ENCODE assay signal across 8 cellular contexts in genomic region chr4:158671665-158671914, GRCh38. TPM values are rescaled to one million over a fixed set of nuclear protein-coding genes. Genes with fewer than 3 reads are reported as not detected.
DNase-seq lines count a peak whose midpoint lies in the region; TF ChIP-seq lines count a peak whose summit lies in the region.

Gene C4orf46, minus strand, starts transcription at chr4:158671887. Its CDS starts 86 bp downstream, at chr4:158671801.

- peaks cover 8% of the 10 kb centered on the region for H3K4me1 ChIP-seq in PC-9 (replicated peaks; ENCODE audit: insufficient read depth)
- H3K4me1 ChIP-seq in ovary (ENCODE audit: insufficient read depth) = peaks cover 5% of the 10 kb centered on the region

- peaks cover 19% of the 10 kb centered on the region for H3K79me2 ChIP-seq in PC-9 (ENCODE audit: low read depth)

- POLR2A ChIA-PET in PC-9 (lab: Charles Lee; ENCODE audit: unreplicated experiment) = interaction anchor here (0.6 kb wide), 1 partner anchor 138 kb away, joined by 3 read pairs; no protein-coding TSS in a partner anchor

- no peak for TF ChIP-seq EP300 in ovary (IDR thresholded peaks at IDR 0.05)

- H3K27ac ChIP-seq in PC-9 (peak within 1 kb of the TSS; percentile 74), ovary (peak within 1 kb of the TSS; percentile 90 to 98)

- no peaks in the 10 kb centered on the region for H3K9me3 ChIP-seq in PC-9 (ENCODE audit: insufficient read depth, low read depth)
- no peaks in the 10 kb centered on the region for H3K9me3 ChIP-seq in ovary

- H3K27me3 ChIP-seq in PC-9 (ENCODE audit: insufficient read depth, low read depth) (no peaks in the 10 kb centered on the region), ovary (no peaks in the 10 kb centered on the region)

- H4K20me1 ChIP-seq in PC-9 (ENCODE audit: insufficient read depth) = no peaks in the 10 kb centered on the region

- H3K4me3 ChIP-seq in PC-9 (peak within 1 kb of the TSS; percentile 83), epithelial cell of proximal tubule (ENCODE audit: low read depth, low read length) (peak within 1 kb of the TSS; percentile 80), ovary (peak within 1 kb of the TSS; percentile 81)

- TF ChIP-seq CTCF in PC-9 (conservative IDR thresholded peaks at IDR 0.05) (no peak), epithelial cell of proximal tubule (conservative IDR thresholded peaks at IDR 0.05; ENCODE audit: low read depth, low read length) (no peak), ovary (IDR thresholded peaks at IDR 0.05) (no peak)

- H3K4me2 ChIP-seq in PC-9 = peak within 1 kb of the TSS; percentile 91

- 0 to 2% (median 1%) methylated on average over 20 of the region's 20 CpGs for WGBS in ovary, 3 donors

- DNase-seq in Daoy (ENCODE audit: low read depth) (no peak), PC-9 (no peak), epithelial cell of proximal tubule (ENCODE audit: low read depth) (no peak), ovary (no peak), head of caudate nucleus (no peak)
- no peak for DNase-seq in stimulated activated CD4-positive, alpha-beta T cell treated with anti-CD3 and anti-CD28 coated beads, Interleukin-4, amount 100 ng/mL, for 1 hour
- no peak for DNase-seq in NK-92 treated with Interleukin-12 subunit alpha and Interleukin-12 subunit beta, amount 100 ng/mL, for 24 hours (lab: John Stamatoyannopoulos, UW)
- no peak for DNase-seq in activated CD4-positive, alpha-beta T cell treated with anti-CD3 and anti-CD28 coated beads for 48 hours

- peak within 1 kb of the TSS; percentile 97 for H2AFZ ChIP-seq in PC-9

- peaks cover 8% of the 10 kb centered on the region; the same call in 1 of the 2 replicates for H3F3A ChIP-seq in PC-9 (ENCODE audit: insufficient read depth, low read depth)

- no TSS peak for BruUV-seq in PC-9 (replicated peaks; lab: Mats Ljungman, UMichigan)

- intact Hi-C loops in PC-9 (cut with micrococcal nuclease; ENCODE audit: unreplicated experiment) = loop anchor here (2.0 kb wide), 1 partner anchor 431 kb away; the partner anchor contains the start of gene RAPGEF2
- intact Hi-C loops in ovary (cut with DNase I) = no loop called here
- intact Hi-C loops in head of caudate nucleus (cut with DNase I) = loop anchor here (5.0 kb wide), 1 partner anchor 479 kb away; no protein-coding TSS in a partner anchor

- no peaks in the 10 kb centered on the region for H3K9me2 ChIP-seq in PC-9 (ENCODE audit: insufficient read depth)

- no peak for TF ChIP-seq POLR2A in ovary (IDR thresholded peaks at IDR 0.05)

- CTCF ChIA-PET in PC-9 (lab: Charles Lee) = interaction anchor here (0.5 kb wide), 1 partner anchor 1797 kb away, joined by 3 read pairs; no protein-coding TSS in a partner anchor

- no peaks in the 10 kb centered on the region for H3K36me3 ChIP-seq in PC-9 (ENCODE audit: low read depth)
- H3K36me3 ChIP-seq in ovary = no peaks in the 10 kb centered on the region

RNA-seq across cellular contexts. Expression of gene C4orf46, which starts in this region (rescaled TPM):
- 10.2 and 10.6 TPM in 2 replicates for total RNA-seq in Daoy (2014; rRNA removed; shearing (Covaris generic))
- total RNA-seq in PC-9 (2021) = 7.7 and 9.8 TPM in 2 replicates
- 17.8 and 23.9 TPM in 2 replicates for total RNA-seq in epithelial cell of proximal tubule
- 1 to 10 TPM; 3.6 to 6.4 (median 4.5) TPM for total RNA-seq in ovary
- polyA plus RNA-seq in ovary = 1 to 10 TPM; 4.6 to 6.0 TPM

Comparison
In these comparisons a context has a peak if more than half of its experiments do, and no peak if none do; other contexts are left out.
1. intact Hi-C loops: an anchor here in PC-9 (2.0 kb wide) and head of caudate nucleus (5.0 kb wide); none called in ovary.